In the genomic region with DNA sequence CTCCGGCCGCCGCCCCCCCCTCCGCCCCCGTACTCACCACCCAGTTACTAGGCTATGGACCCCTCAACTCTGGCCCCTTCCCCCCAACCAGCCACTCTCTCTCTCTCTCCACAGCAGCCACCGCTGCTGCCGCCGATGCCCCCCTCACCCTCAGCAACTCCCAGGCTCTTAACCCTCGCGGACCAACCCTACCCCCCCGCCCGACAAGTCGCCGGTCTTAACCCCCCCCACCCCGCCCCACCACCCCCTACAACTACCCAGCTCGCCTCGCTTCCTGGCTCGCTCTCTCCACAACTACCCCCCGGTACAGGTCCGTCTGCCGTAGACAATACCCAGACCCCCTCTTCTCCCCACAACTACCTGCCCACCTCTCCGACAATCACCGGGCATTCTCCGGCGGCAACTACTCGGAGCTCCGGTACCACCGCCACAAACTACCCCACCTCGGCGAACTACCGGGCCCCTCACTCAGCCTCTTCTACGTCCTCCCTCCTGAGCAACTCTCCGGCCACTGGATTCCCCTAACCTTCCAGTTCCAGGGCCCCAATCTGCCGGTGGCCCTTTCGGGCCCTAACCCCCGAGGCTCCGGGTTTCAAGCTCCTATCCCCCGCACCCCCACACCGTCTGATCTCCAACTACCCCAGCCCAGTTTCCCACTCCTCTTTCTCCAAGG, we compare ENCODE assay signal across 1 cellular context.
TF ChIP-seq lines count a peak whose summit lies in the region.

No MANE protein-coding gene starts in this region.

TF ChIP-seq in HepG2, 621 proteins besides CTCF, POLR2A, EP300 and RAD21:
- TF ChIP-seq ZNF83 (CRISPR knock-in tag; IDR thresholded peaks at IDR 0.05; ENCODE audit: borderline replicate concordance) (no peak), MXD4 (CRISPR knock-in tag; IDR thresholded peaks at IDR 0.05) (no peak), ZNF550 (CRISPR knock-in tag; IDR thresholded peaks at IDR 0.05; ENCODE audit: borderline replicate concordance) (no peak), POLR2AphosphoS2 (IDR thresholded peaks at IDR 0.05; ENCODE audit: low read depth, low read length) (no peak), ATRX (CRISPR knock-in tag; IDR thresholded peaks at IDR 0.05; ENCODE audit: borderline replicate concordance) (no peak), ETV6 (CRISPR knock-in tag; conservative IDR thresholded peaks at IDR 0.05) (no peak), MTERF4 (CRISPR knock-in tag; IDR thresholded peaks at IDR 0.05) (0 out of 2 replicates have a peak, but pooled peaks have one; percentile 30), ISL2 (CRISPR knock-in tag; IDR thresholded peaks at IDR 0.05) (no peak), PAWR (CRISPR knock-in tag; IDR thresholded peaks at IDR 0.05; ENCODE audit: borderline replicate concordance) (no peak), POLR2G (IDR thresholded peaks at IDR 0.05; ENCODE audit: low read depth, low read length) (no peak), ZNF18 (CRISPR knock-in tag; IDR thresholded peaks at IDR 0.05; ENCODE audit: insufficient replicate concordance) (peak; percentile 37), ZNF563 (CRISPR knock-in tag; IDR thresholded peaks at IDR 0.05) (0 out of 2 replicates have a peak, but pooled peaks have one; percentile 12)
- TF ChIP-seq, protein P1, sequence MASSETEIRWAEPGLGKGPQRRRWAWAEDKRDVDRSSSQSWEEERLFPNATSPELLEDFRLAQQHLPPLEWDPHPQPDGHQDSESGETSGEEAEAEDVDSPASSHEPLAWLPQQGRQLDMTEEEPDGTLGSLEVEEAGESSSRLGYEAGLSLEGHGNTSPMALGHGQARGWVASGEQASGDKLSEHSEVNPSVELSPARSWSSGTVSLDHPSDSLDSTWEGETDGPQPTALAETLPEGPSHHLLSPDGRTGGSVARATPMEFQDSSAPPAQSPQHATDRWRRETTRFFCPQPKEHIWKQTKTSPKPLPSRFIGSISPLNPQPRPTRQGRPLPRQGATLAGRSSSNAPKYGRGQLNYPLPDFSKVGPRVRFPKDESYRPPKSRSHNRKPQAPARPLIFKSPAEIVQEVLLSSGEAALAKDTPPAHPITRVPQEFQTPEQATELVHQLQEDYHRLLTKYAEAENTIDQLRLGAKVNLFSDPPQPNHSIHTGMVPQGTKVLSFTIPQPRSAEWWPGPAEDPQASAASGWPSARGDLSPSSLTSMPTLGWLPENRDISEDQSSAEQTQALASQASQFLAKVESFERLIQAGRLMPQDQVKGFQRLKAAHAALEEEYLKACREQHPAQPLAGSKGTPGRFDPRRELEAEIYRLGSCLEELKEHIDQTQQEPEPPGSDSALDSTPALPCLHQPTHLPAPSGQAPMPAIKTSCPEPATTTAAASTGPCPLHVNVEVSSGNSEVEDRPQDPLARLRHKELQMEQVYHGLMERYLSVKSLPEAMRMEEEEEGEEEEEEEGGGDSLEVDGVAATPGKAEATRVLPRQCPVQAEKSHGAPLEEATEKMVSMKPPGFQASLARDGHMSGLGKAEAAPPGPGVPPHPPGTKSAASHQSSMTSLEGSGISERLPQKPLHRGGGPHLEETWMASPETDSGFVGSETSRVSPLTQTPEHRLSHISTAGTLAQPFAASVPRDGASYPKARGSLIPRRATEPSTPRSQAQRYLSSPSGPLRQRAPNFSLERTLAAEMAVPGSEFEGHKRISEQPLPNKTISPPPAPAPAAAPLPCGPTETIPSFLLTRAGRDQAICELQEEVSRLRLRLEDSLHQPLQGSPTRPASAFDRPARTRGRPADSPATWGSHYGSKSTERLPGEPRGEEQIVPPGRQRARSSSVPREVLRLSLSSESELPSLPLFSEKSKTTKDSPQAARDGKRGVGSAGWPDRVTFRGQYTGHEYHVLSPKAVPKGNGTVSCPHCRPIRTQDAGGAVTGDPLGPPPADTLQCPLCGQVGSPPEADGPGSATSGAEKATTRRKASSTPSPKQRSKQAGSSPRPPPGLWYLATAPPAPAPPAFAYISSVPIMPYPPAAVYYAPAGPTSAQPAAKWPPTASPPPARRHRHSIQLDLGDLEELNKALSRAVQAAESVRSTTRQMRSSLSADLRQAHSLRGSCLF (CRISPR knock-in tag; IDR thresholded peaks at IDR 0.05; ENCODE audit: borderline replicate concordance): no peak
- TF ChIP-seq, protein P2, sequence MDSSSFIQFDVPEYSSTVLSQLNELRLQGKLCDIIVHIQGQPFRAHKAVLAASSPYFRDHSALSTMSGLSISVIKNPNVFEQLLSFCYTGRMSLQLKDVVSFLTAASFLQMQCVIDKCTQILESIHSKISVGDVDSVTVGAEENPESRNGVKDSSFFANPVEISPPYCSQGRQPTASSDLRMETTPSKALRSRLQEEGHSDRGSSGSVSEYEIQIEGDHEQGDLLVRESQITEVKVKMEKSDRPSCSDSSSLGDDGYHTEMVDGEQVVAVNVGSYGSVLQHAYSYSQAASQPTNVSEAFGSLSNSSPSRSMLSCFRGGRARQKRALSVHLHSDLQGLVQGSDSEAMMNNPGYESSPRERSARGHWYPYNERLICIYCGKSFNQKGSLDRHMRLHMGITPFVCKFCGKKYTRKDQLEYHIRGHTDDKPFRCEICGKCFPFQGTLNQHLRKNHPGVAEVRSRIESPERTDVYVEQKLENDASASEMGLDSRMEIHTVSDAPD (CRISPR knock-in tag; IDR thresholded peaks at IDR 0.05): 0 out of 2 replicates have a peak, but pooled peaks have one; percentile 8
